ENCODE assay signal across 17 cellular contexts in genomic region chr5:151066920-151067319, GRCh38. TPM values are rescaled to one million over a fixed set of nuclear protein-coding genes. Genes with fewer than 3 reads are reported as not detected.
A peak's percentile ranks its signal among the peaks of the same experiment; 100 is the strongest.
DNase-seq lines count a peak whose midpoint lies in the region; ATAC-seq and TF ChIP-seq lines count a peak whose summit lies in the region.
"Had no signal": no experiment of that assay in that cellular context is flagged by ENCODE, and none has a peak within 500 bp of the region (broad histone marks: within the 10 kb centered on the region; RNA-seq: fewer than 3 reads in every experiment).

No MANE protein-coding gene starts in this region.

- H3K4me2 ChIP-seq in BLaER1 treated with 17β-estradiol and CSF1 and Interleukin-3, amounts not matched to agents 10 nM and 100 nM = peak overlapping the region; percentile 79 to 97 (median 87)

- no peak for TF ChIP-seq POLR2A in uterus (IDR thresholded peaks at IDR 0.05)

- no peaks in the 10 kb centered on the region for H3K9me3 ChIP-seq in BLaER1 treated with 17β-estradiol and CSF1 and Interleukin-3, amounts not matched to agents 10 nM and 100 nM (replicated peaks in 1 of 11)
- no peaks in the 10 kb centered on the region for H3K9me3 ChIP-seq in CD8-positive, alpha-beta memory T cell (ENCODE audit: low read length)
- H3K9me3 ChIP-seq in neutrophil = no peaks in the 10 kb centered on the region
- H3K9me3 ChIP-seq in uterus = no peaks in the 10 kb centered on the region
- H3K9me3 ChIP-seq: sigmoid colon had no signal

- H3K36me3 Mint-ChIP-seq in CD8-positive, alpha-beta memory T cell = peaks cover 0 to 95% (median 7%) of the 10 kb centered on the region in 3 donors
- H3K36me3 Mint-ChIP-seq in activated naive CD8-positive, alpha-beta T cell treated with anti-CD3 and anti-CD28 coated beads, Interleukin-2, amount 10 ng/mL, durations not matched to agents 7 days and 5 days = peaks cover 25% of the 10 kb centered on the region

- H3K27me3 ChIP-seq in BLaER1 treated with 17β-estradiol and CSF1 and Interleukin-3, amounts not matched to agents 10 nM and 100 nM = no peaks in the 10 kb centered on the region
- H3K27me3 ChIP-seq in CD8-positive, alpha-beta memory T cell (ENCODE audit: insufficient read depth, low read length, poor library complexity, severe bottlenecking) = no peaks in the 10 kb centered on the region
- no peaks in the 10 kb centered on the region for H3K27me3 ChIP-seq in neutrophil
- no peaks in the 10 kb centered on the region for H3K27me3 ChIP-seq in uterus
- H3K27me3 ChIP-seq: sigmoid colon had no signal

- peak overlapping the region; percentile 38 to 91 (median 74) for H3K27ac Mint-ChIP-seq in CD8-positive, alpha-beta memory T cell
- H3K27ac Mint-ChIP-seq in activated naive CD8-positive, alpha-beta T cell treated with anti-CD3 and anti-CD28 coated beads, Interleukin-2, amount 10 ng/mL, durations not matched to agents 7 days and 5 days = peak overlapping the region; percentile 22

- no peak for ATAC-seq in activated naive CD8-positive, alpha-beta T cell treated with anti-CD3 and anti-CD28 coated beads, Interleukin-2, amount 10 ng/mL, durations not matched to agents 7 days and 5 days (ENCODE audit: low read depth)
- ATAC-seq in HG03135 (IDR thresholded peaks at IDR 0.05; ENCODE audit: unreplicated experiment) (no peak), GM19395 (IDR thresholded peaks at IDR 0.05; ENCODE audit: unreplicated experiment) (no peak)

- H3K36me3 ChIP-seq in BLaER1 treated with 17β-estradiol and CSF1 and Interleukin-3, amounts not matched to agents 10 nM and 100 nM = peaks cover 32 to 93% (median 77%) of the 10 kb centered on the region in 11 experiments
- H3K36me3 ChIP-seq in CD8-positive, alpha-beta memory T cell (ENCODE audit: insufficient read depth, low read length) = peaks cover 45% of the 10 kb centered on the region
- H3K36me3 ChIP-seq in neutrophil (peaks cover 63% of the 10 kb centered on the region), uterus (no peaks in the 10 kb centered on the region)

- H3K27me3 Mint-ChIP-seq in CD8-positive, alpha-beta memory T cell = no peaks in the 10 kb centered on the region
- no peaks in the 10 kb centered on the region for H3K27me3 Mint-ChIP-seq in activated naive CD8-positive, alpha-beta T cell treated with anti-CD3 and anti-CD28 coated beads, Interleukin-2, amount 10 ng/mL, durations not matched to agents 7 days and 5 days

- H3K9ac ChIP-seq in BLaER1 treated with 17β-estradiol and CSF1 and Interleukin-3, amounts not matched to agents 10 nM and 100 nM = 0 out of 22 replicates have a peak overlapping the region, but pooled peaks of 1 of the 11 experiments have one; percentile 9

- peaks cover 56 to 100% (median 80%) of the 10 kb centered on the region in 11 experiments for H4K20me1 ChIP-seq in BLaER1 treated with 17β-estradiol and CSF1 and Interleukin-3, amounts not matched to agents 10 nM and 100 nM

- DNase-seq in CD8-positive, alpha-beta memory T cell = no peak
- no peak for DNase-seq in activated naive CD8-positive, alpha-beta T cell treated with anti-CD3 and anti-CD28 coated beads, Interleukin-2, amount 10 ng/mL, durations not matched to agents 7 days and 5 days
- DNase-seq in uterus = no peak
- DNase-seq: activated CD4-positive, alpha-beta T cell treated with anti-CD3 and anti-CD28 coated beads for 4 hours; DMS79; H7; hippocampal formation; NCI-H2171; NCI-H774; sigmoid colon; stimulated activated CD4-positive, alpha-beta T cell treated with anti-CD3 and anti-CD28 coated beads, Interleukin-2, amount 100 ng/mL, for 24 hours; T-helper 9 cell had no signal

- H3K4me1 ChIP-seq in BLaER1 treated with 17β-estradiol and CSF1 and Interleukin-3, amounts not matched to agents 10 nM and 100 nM = peaks cover 67 to 100% (median 94%) of the 10 kb centered on the region in 10 experiments
- H3K4me1 ChIP-seq in CD8-positive, alpha-beta memory T cell (ENCODE audit: insufficient read depth, low read length) = peaks cover 58% of the 10 kb centered on the region
- H3K4me1 ChIP-seq in neutrophil (ENCODE audit: control insufficient read depth in 1 of 2, insufficient read depth in 1 of 2, low read depth in 1 of 2, low read length in 1 of 2) (peaks cover 56 to 59% of the 10 kb centered on the region in 2 experiments), uterus (peaks cover 0 to 20% of the 10 kb centered on the region in 2 donors)

- H3K27ac ChIP-seq in BLaER1 treated with 17β-estradiol and CSF1 and Interleukin-3, amounts not matched to agents 10 nM and 100 nM = peak overlapping the region in 6 of 11 experiments; percentile 53 to 89 (median 66); a peak in 11 of 22 replicates
- no peak overlapping the region for H3K27ac ChIP-seq in CD8-positive, alpha-beta memory T cell (ENCODE audit: low read depth, low read length)
- H3K27ac ChIP-seq in neutrophil (peak overlapping the region; percentile 63), uterus (no peak overlapping the region)
- H3K27ac ChIP-seq: SK-N-MC had no signal

- peak overlapping the region in 1 of 7 donors; percentile 41 for H3K4me3 Mint-ChIP-seq in CD8-positive, alpha-beta memory T cell
- H3K4me3 Mint-ChIP-seq in activated naive CD8-positive, alpha-beta T cell treated with anti-CD3 and anti-CD28 coated beads, Interleukin-2, amount 10 ng/mL, durations not matched to agents 7 days and 5 days = no peak overlapping the region

- no peak overlapping the region for H3K4me3 ChIP-seq in BLaER1 treated with 17β-estradiol and CSF1 and Interleukin-3, amounts not matched to agents 10 nM and 100 nM
- no peak overlapping the region for H3K4me3 ChIP-seq in CD8-positive, alpha-beta memory T cell (ENCODE audit: low read length)
- no peak overlapping the region for H3K4me3 ChIP-seq in neutrophil (ENCODE audit: low read depth in 1 of 2, low read length in 1 of 2)
- H3K4me3 ChIP-seq in uterus = no peak overlapping the region
- H3K4me3 ChIP-seq: sigmoid colon, SK-N-MC had no signal

- TF ChIP-seq CTCF in neutrophil (IDR thresholded peaks at IDR 0.05) (no peak), uterus (IDR thresholded peaks at IDR 0.05) (no peak)

- peaks cover 62 to 90% (median 69%) of the 10 kb centered on the region in 3 donors for H3K4me1 Mint-ChIP-seq in CD8-positive, alpha-beta memory T cell
- peaks cover 51% of the 10 kb centered on the region for H3K4me1 Mint-ChIP-seq in activated naive CD8-positive, alpha-beta T cell treated with anti-CD3 and anti-CD28 coated beads, Interleukin-2, amount 10 ng/mL, durations not matched to agents 7 days and 5 days

- intact Hi-C loops in uterus (cut with DNase I; ENCODE audit: low total_unique reads) = no loop called here

- H3K9me3 Mint-ChIP-seq in CD8-positive, alpha-beta memory T cell = no peaks in the 10 kb centered on the region
- H3K9me3 Mint-ChIP-seq in activated naive CD8-positive, alpha-beta T cell treated with anti-CD3 and anti-CD28 coated beads, Interleukin-2, amount 10 ng/mL, durations not matched to agents 7 days and 5 days = no peaks in the 10 kb centered on the region

- POLR2A ChIA-PET in CD8-positive, alpha-beta memory T cell (lab: Charles Lee) = no interaction called here
- POLR2A ChIA-PET in activated naive CD8-positive, alpha-beta T cell treated with anti-CD3 and anti-CD28 coated beads, Interleukin-2, amount 10 ng/mL, durations not matched to agents 7 days and 5 days (lab: Charles Lee) = no interaction called here

- CTCF ChIA-PET in CD8-positive, alpha-beta memory T cell (lab: Charles Lee) = interaction anchor here (1.3 to 1.7 kb wide), 2 partner anchors 14 to 59 kb away, joined by 3 to 5 read pairs; no protein-coding TSS in a partner anchor

RNA-seq across cellular contexts. Expression of gene TNIP1, which starts 13.9 kb away (rescaled TPM):
- 100 to 1,000 TPM; 212 to 213 TPM for total RNA-seq in CD8-positive, alpha-beta memory T cell
- 62.4 TPM for polyA plus RNA-seq in CD8-positive, alpha-beta memory T cell
- total RNA-seq in activated naive CD8-positive, alpha-beta T cell treated with anti-CD3 and anti-CD28 coated beads, Interleukin-2, amount 10 ng/mL, durations not matched to agents 7 days and 5 days = 100 to 1,000 TPM; 172 to 176 TPM
- total RNA-seq in uterus = 10 to 100 TPM; 35.6 to 70.8 (median 50.7) TPM

RNA-seq across cellular contexts. Expression of gene GPX3, which starts 46.5 kb away (rescaled TPM):
- not detected for total RNA-seq in CD8-positive, alpha-beta memory T cell
- 0.63 TPM for polyA plus RNA-seq in CD8-positive, alpha-beta memory T cell
- not detected for total RNA-seq in activated naive CD8-positive, alpha-beta T cell treated with anti-CD3 and anti-CD28 coated beads, Interleukin-2, amount 10 ng/mL, durations not matched to agents 7 days and 5 days
- total RNA-seq in uterus = 1,000 to 10,000 TPM in 1 of 4 donors, 100 to 1,000 TPM in 2, 1 to 10 TPM in 1; 5.7 to 1,241 (median 263) TPM

Comparison
In these comparisons a context has a peak if more than half of its experiments do, and no peak if none do; other contexts are left out.
1. H3K27ac ChIP-seq: peak in BLaER1 treated with 17β-estradiol and CSF1 and Interleukin-3, amounts not matched to agents 10 nM and 100 nM (6 of 11) and neutrophil (single experiment); none in CD8-positive, alpha-beta memory T cell (single experiment) and uterus (0 of 2).
2. RNA of gene GPX3, which starts 46.5 kb away (total RNA-seq): 5.7 to 1,241 TPM in uterus; not detected in activated naive CD8-positive, alpha-beta T cell treated with anti-CD3 and anti-CD28 coated beads, Interleukin-2, amount 10 ng/mL, durations not matched to agents 7 days and 5 days and not detected in CD8-positive, alpha-beta memory T cell; every median in the first group is over 4 times any median in the second.